11 cellular contexts compared by ENCODE assay signal in genomic region chr16:71885261-71885650, GRCh38. TPM values are rescaled to one million over a fixed set of nuclear protein-coding genes. Genes with fewer than 3 reads are reported as not detected.
DNase-seq lines count a peak whose midpoint lies in the region; ATAC-seq, FAIRE-seq and TF ChIP-seq lines count a peak whose summit lies in the region.
"Had no signal": no experiment of that assay in that cellular context is flagged by ENCODE, and none has a peak within 500 bp of the region (broad histone marks: within the 10 kb centered on the region; RNA-seq: fewer than 3 reads in every experiment).

No MANE protein-coding gene starts in this region.

- H3K36me3 Mint-ChIP-seq in activated CD8-positive, alpha-beta memory T cell treated with anti-CD3 and anti-CD28 coated beads, Interleukin-2, amount 10 ng/mL, durations not matched to agents 7 days and 5 days = peaks cover 1% of the 10 kb centered on the region
- H3K36me3 Mint-ChIP-seq in stimulated activated effector memory CD8-positive, alpha-beta T cell treated with anti-CD3 and anti-CD28 coated beads, Interleukin-12 subunit alpha, Interleukin-12 subunit beta, amount 100 ng/mL, for 72 hours = peaks cover 15% of the 10 kb centered on the region

- H3K9me2 ChIP-seq in PC-3 (replicated peaks; ENCODE audit: low read length) = no peaks in the 10 kb centered on the region

- TF ChIP-seq CTCF in PC-3 (conservative IDR thresholded peaks at IDR 0.05; ENCODE audit: low read depth, low read length) (no peak), H1 (IDR thresholded peaks at IDR 0.05; ENCODE audit: control extremely low read depth in 1 of 3, insufficient read depth in 1 of 3, low read depth in 1 of 3, low read length in 3 of 3) (no peak)

- H3K4me1 Mint-ChIP-seq in activated CD8-positive, alpha-beta memory T cell treated with anti-CD3 and anti-CD28 coated beads, Interleukin-2, amount 10 ng/mL, durations not matched to agents 7 days and 5 days = peaks cover 41% of the 10 kb centered on the region
- peaks cover 24% of the 10 kb centered on the region for H3K4me1 Mint-ChIP-seq in stimulated activated effector memory CD8-positive, alpha-beta T cell treated with anti-CD3 and anti-CD28 coated beads, Interleukin-12 subunit alpha, Interleukin-12 subunit beta, amount 100 ng/mL, for 72 hours

- TF ChIP-seq POLR2A in H1 (IDR thresholded peaks at IDR 0.05; ENCODE audit: control extremely low read depth in 1 of 2, low read depth in 2 of 2, low read length in 2 of 2) = no peak

- H3K27ac Mint-ChIP-seq in activated CD8-positive, alpha-beta memory T cell treated with anti-CD3 and anti-CD28 coated beads, Interleukin-2, amount 10 ng/mL, durations not matched to agents 7 days and 5 days = peak overlapping the region; percentile 3
- H3K27ac Mint-ChIP-seq in stimulated activated effector memory CD8-positive, alpha-beta T cell treated with anti-CD3 and anti-CD28 coated beads, Interleukin-12 subunit alpha, Interleukin-12 subunit beta, amount 100 ng/mL, for 72 hours = peak overlapping the region; percentile 97

- H3K36me3 ChIP-seq in PC-3 (ENCODE audit: low read depth, low read length) (no peaks in the 10 kb centered on the region), H1 (ENCODE audit: control insufficient read depth in 2 of 4, insufficient read depth in 4 of 4, low read length in 3 of 4) (peaks cover 0 to 10% (median 2%) of the 10 kb centered on the region in 4 experiments; a peak in 3 of 8 replicates)

- H2BK20ac ChIP-seq in H1 (ENCODE audit: low read length) = no peak overlapping the region

- H3K9me3 ChIP-seq in PC-3 (ENCODE audit: low read length) (no peaks in the 10 kb centered on the region), H1 (ENCODE audit: insufficient read depth in 2 of 2, low read depth in 1 of 2, low read length in 1 of 2) (no peaks in the 10 kb centered on the region)
- H3K9me3 ChIP-seq: heart right ventricle had no signal

- H3K79me1 ChIP-seq in H1 (ENCODE audit: low read depth, low read length) = no peaks in the 10 kb centered on the region; the same call in 1 of the 2 replicates

- H3K9me3 Mint-ChIP-seq in activated CD8-positive, alpha-beta memory T cell treated with anti-CD3 and anti-CD28 coated beads, Interleukin-2, amount 10 ng/mL, durations not matched to agents 7 days and 5 days (ENCODE audit: low read depth) = no peaks in the 10 kb centered on the region
- H3K9me3 Mint-ChIP-seq in stimulated activated effector memory CD8-positive, alpha-beta T cell treated with anti-CD3 and anti-CD28 coated beads, Interleukin-12 subunit alpha, Interleukin-12 subunit beta, amount 100 ng/mL, for 72 hours = no peaks in the 10 kb centered on the region

- no peak overlapping the region for H3K56ac ChIP-seq in H1 (replicated peaks; ENCODE audit: insufficient read length, low read depth, low read length)

- no peak overlapping the region for H3K14ac ChIP-seq in H1 (ENCODE audit: insufficient read length)

- no peak overlapping the region for H3K4ac ChIP-seq in H1 (replicated peaks; ENCODE audit: insufficient read length, low read depth, low read length)

- H3K9ac ChIP-seq in PC-3 (ENCODE audit: low read length) = no peak overlapping the region
- no peak overlapping the region for H3K9ac ChIP-seq in H1 (replicated peaks in 1 of 4; ENCODE audit: extremely low read depth in 1 of 4, low read depth in 3 of 4, low read length in 3 of 4)

- peak overlapping the region; percentile 89 for H3K4me3 Mint-ChIP-seq in activated CD8-positive, alpha-beta memory T cell treated with anti-CD3 and anti-CD28 coated beads, Interleukin-2, amount 10 ng/mL, durations not matched to agents 7 days and 5 days
- H3K4me3 Mint-ChIP-seq in stimulated activated effector memory CD8-positive, alpha-beta T cell treated with anti-CD3 and anti-CD28 coated beads, Interleukin-12 subunit alpha, Interleukin-12 subunit beta, amount 100 ng/mL, for 72 hours = peak overlapping the region; percentile 99

- H3K23me2 ChIP-seq in H1 (ENCODE audit: low read depth, low read length) = peaks cover 9% of the 10 kb centered on the region; the same call in 1 of the 2 replicates

- no peaks in the 10 kb centered on the region for H3F3A ChIP-seq in PC-3 (ENCODE audit: low read length, unreplicated experiment)

- H4K91ac ChIP-seq in H1 (replicated peaks; ENCODE audit: insufficient read length, low read length) = no peak overlapping the region

- intact Hi-C loops in PC-3 (cut with micrococcal nuclease) = loop anchor here (10.0 kb wide), 1 partner anchor 110 kb away; no protein-coding TSS in a partner anchor

- H2AFZ ChIP-seq in PC-3 (ENCODE audit: low read length) = 0 out of 2 replicates have a peak overlapping the region, but pooled peaks have one; percentile 37
- H2AFZ ChIP-seq in H1 (ENCODE audit: low read length) = 0 out of 2 replicates have a peak overlapping the region, but pooled peaks have one; percentile 64

- no peak overlapping the region for H3K18ac ChIP-seq in H1 (ENCODE audit: extremely low read depth, low read length)

- DNase-seq in activated CD8-positive, alpha-beta memory T cell treated with anti-CD3 and anti-CD28 coated beads, Interleukin-2, amount 10 ng/mL, durations not matched to agents 7 days and 5 days = no peak
- DNase-seq in activated CD8-positive, alpha-beta memory T cell treated with anti-CD3 and anti-CD28 coated beads, Interleukin-2, amount 50 U/mL, for 48 hours = no peak
- DNase-seq in PC-3 = peak; percentile 24
- DNase-seq in H1 (ENCODE audit: low read depth in 1 of 2, low spot score in 2 of 2) = no peak
- no peak for DNase-seq in stimulated activated effector memory CD8-positive, alpha-beta T cell treated with anti-CD3 and anti-CD28 coated beads, Interleukin-12 subunit alpha, Interleukin-12 subunit beta, amount 100 ng/mL, for 72 hours (ENCODE audit: low spot score in 2 of 2)
- DNase-seq in COLO829 (ENCODE audit: low spot score) = no peak
- DNase-seq in kidney glomerular epithelial cell (lab: John Stamatoyannopoulos, UW) = no peak
- DNase-seq: heart right ventricle had no signal

- H4K8ac ChIP-seq in H1 (ENCODE audit: extremely low read depth, insufficient read depth, low read length) = no peak overlapping the region

- ATAC-seq in activated CD8-positive, alpha-beta memory T cell treated with anti-CD3 and anti-CD28 coated beads, Interleukin-2, amount 10 ng/mL, durations not matched to agents 7 days and 5 days = no peak
- ATAC-seq in PC-3 (no peak), HG03159 (IDR thresholded peaks at IDR 0.05; ENCODE audit: unreplicated experiment) (no peak)
- no peak for ATAC-seq in stimulated activated effector memory CD8-positive, alpha-beta T cell treated with anti-CD3 and anti-CD28 coated beads, Interleukin-12 subunit alpha, Interleukin-12 subunit beta, amount 100 ng/mL, for 72 hours

- H2BK120ac ChIP-seq in H1 (replicated peaks; ENCODE audit: low read depth, low read length) = no peak overlapping the region

- no peak for TF ChIP-seq EP300 in H1 (IDR thresholded peaks at IDR 0.05; ENCODE audit: borderline replicate concordance in 1 of 2, low read depth in 2 of 2, low read length in 2 of 2)

- POLR2A ChIA-PET in PC-3 (lab: Charles Lee; ENCODE audit: unreplicated experiment) (interaction anchor here (0.7 kb wide), 1 partner anchor 37 kb away, joined by 4 read pairs; no protein-coding TSS in a partner anchor), H1 (lab: Charles Lee; ENCODE audit: partially characterized antibody) (interaction anchor here (1.1 to 5.4 kb wide), 2 partner anchors 11 to 26 kb away, joined by 3 to 70 read pairs; partner anchors contain the start of gene IST1)

- H3K4me3 ChIP-seq in PC-3 (ENCODE audit: low read length) = peak overlapping the region; percentile 88; the same call in 1 of the 2 replicates
- no peak overlapping the region for H3K4me3 ChIP-seq in H1 (ENCODE audit: extremely low read depth in 1 of 4, insufficient read depth in 2 of 4, low read depth in 3 of 4, low read length in 4 of 4)

- WGBS in H1 (ENCODE audit: extremely low coverage in 1 of 2, insufficient coverage in 1 of 2, insufficient read length in 1 of 2, insufficient replicate concordance in 2 of 2, low coverage in 1 of 2, low lambda C conversion rate in 2 of 2, missing lambda C conversion rate in 1 of 2), 2 experiments = 83% methylated on average over 4 of the region's 4 CpGs; no CpG with 5 or more reads in 1 of the 2 experiments

- no peak for TF ChIP-seq RAD21 in H1 (IDR thresholded peaks at IDR 0.05 in 1 of 2, conservative IDR thresholded peaks at IDR 0.05 in 1 of 2; ENCODE audit: low read depth in 2 of 2, low read length in 2 of 2)

- CTCF ChIA-PET in activated CD8-positive, alpha-beta memory T cell treated with anti-CD3 and anti-CD28 coated beads, Interleukin-2, amount 10 ng/mL, durations not matched to agents 7 days and 5 days (lab: Charles Lee) = interaction anchor here (0.5 to 7.5 kb wide), 5 partner anchors 12 to 320 kb away, joined by 3 to 92 read pairs (median 6); partner anchors contain the start of gene IST1
- CTCF ChIA-PET in PC-3 (lab: Charles Lee) = no interaction called here
- CTCF ChIA-PET in H1 (lab: Charles Lee; ENCODE audit: partially characterized antibody) = no interaction called here

- no TSS peak for BruUV-seq in PC-3 (replicated peaks; lab: Mats Ljungman, UMichigan)

- H3K4me2 ChIP-seq in PC-3 (ENCODE audit: low read length) (peak overlapping the region; percentile 98; the same call in 1 of the 2 replicates), H1 (ENCODE audit: insufficient read depth in 1 of 2, low read depth in 2 of 2, low read length in 2 of 2) (no peak overlapping the region; a peak in 1 of 4 replicates)

- H3K27me3 ChIP-seq in PC-3 (ENCODE audit: low read length) (no peaks in the 10 kb centered on the region), H1 (replicated peaks in 1 of 4; ENCODE audit: control insufficient read depth in 3 of 4, extremely low read depth in 1 of 4, insufficient read depth in 3 of 4, low read length in 3 of 4) (no peaks in the 10 kb centered on the region)
- H3K27me3 ChIP-seq: cardiac muscle cell, heart right ventricle had no signal

- H2BK15ac ChIP-seq in H1 (ENCODE audit: low read length) = no peak overlapping the region

- no peak for FAIRE-seq in H1 (lab: Jason Lieb, UNC)

- H3K4me1 ChIP-seq in PC-3 (ENCODE audit: insufficient read depth, low read length) = peaks cover 5% of the 10 kb centered on the region; the same call in 1 of the 2 replicates
- H3K4me1 ChIP-seq in H1 (replicated peaks in 1 of 4; ENCODE audit: control insufficient read depth in 3 of 4, insufficient read depth in 4 of 4, low read length in 3 of 4) = peaks cover 6 to 10% (median 7%) of the 10 kb centered on the region in 4 experiments; a peak in 6 of 7 replicates

- no peak overlapping the region for H3K27ac ChIP-seq in PC-3 (ENCODE audit: low read length)
- no peak overlapping the region for H3K27ac ChIP-seq in H1 (ENCODE audit: low read depth, low read length)
- H3K27ac ChIP-seq: HL-60 had no signal

- H3K27me3 Mint-ChIP-seq in activated CD8-positive, alpha-beta memory T cell treated with anti-CD3 and anti-CD28 coated beads, Interleukin-2, amount 10 ng/mL, durations not matched to agents 7 days and 5 days = peaks cover 10% of the 10 kb centered on the region

- no peak overlapping the region for H2BK12ac ChIP-seq in H1 (ENCODE audit: low read depth, low read length)

- no peak overlapping the region for H2BK5ac ChIP-seq in H1 (ENCODE audit: low read depth, low read length)

- no peak overlapping the region for H4K5ac ChIP-seq in H1 (ENCODE audit: insufficient read length, low read depth, low read length)

- H4K20me1 ChIP-seq in PC-3 (ENCODE audit: low read length) (no peaks in the 10 kb centered on the region), H1 (replicated peaks in 1 of 2; ENCODE audit: control insufficient read depth in 1 of 2, insufficient read depth in 2 of 2, low read length in 2 of 2) (no peaks in the 10 kb centered on the region)

- no peak overlapping the region for H3K23ac ChIP-seq in H1 (ENCODE audit: insufficient read length)

- H2AK5ac ChIP-seq in H1 (ENCODE audit: low read depth, low read length) = no peak overlapping the region

- no peaks in the 10 kb centered on the region for H3K79me2 ChIP-seq in PC-3 (ENCODE audit: low read length)
- H3K79me2 ChIP-seq in H1 (ENCODE audit: control insufficient read depth in 1 of 2, insufficient read depth in 2 of 2, low read length in 2 of 2) = no peaks in the 10 kb centered on the region

RNA-seq across cellular contexts. Expression of gene ZNF821, which starts 1.3 kb away (rescaled TPM):
- 10 to 100 TPM in 1 of 2 experiments, 1 to 10 TPM in 1; 9.0 to 10.7 TPM for total RNA-seq in activated CD8-positive, alpha-beta memory T cell treated with anti-CD3 and anti-CD28 coated beads, Interleukin-2, amount 10 ng/mL, durations not matched to agents 7 days and 5 days
- 4.7 and 5.4 TPM in 2 replicates for total RNA-seq in PC-3 (2014; rRNA removed)
- 13.6 and 14.1 TPM in 2 replicates for total RNA-seq in H1 (2021; fragmentation: NEBNext Ultra II Directional; extraction: Animal tissue kit (Norgen Biotek cat#: 25700))
- polyA plus RNA-seq in H1 (2011; rRNA removed) = 9.5 and 12.4 TPM in 2 replicates
- polyA plus RNA-seq in H1 (2011; cell fraction: cytosol; rRNA removed) = 13.4 TPM
- polyA plus RNA-seq in H1 (2011; cell fraction: nucleus; rRNA removed) = 16.8 TPM
- 9.8 to 11.9 TPM (median 10.4 TPM) in 4 replicates for polyA plus RNA-seq in H1 (2012, experiment 1 of 2)
- polyA plus RNA-seq in H1 (2012, experiment 2 of 2) = 10.7 TPM
- 6.8 TPM for polyA plus RNA-seq in H1 (2013, experiment 1 of 2)
- 6.1 TPM for polyA plus RNA-seq in H1 (2013, experiment 2 of 2)
- polyA minus RNA-seq in H1 (2011; rRNA and poly(A)+ RNA removed) = 7.1 and 8.1 TPM in 2 replicates
- 7.2 TPM for polyA minus RNA-seq in H1 (2011; cell fraction: cytosol; rRNA and poly(A)+ RNA removed)
- polyA minus RNA-seq in H1 (2011; cell fraction: nucleus; rRNA and poly(A)+ RNA removed) = 11.2 TPM

RNA-seq across cellular contexts. Expression of gene IST1, which starts 10.1 kb away (rescaled TPM):
- total RNA-seq in activated CD8-positive, alpha-beta memory T cell treated with anti-CD3 and anti-CD28 coated beads, Interleukin-2, amount 10 ng/mL, durations not matched to agents 7 days and 5 days = 100 to 1,000 TPM; 206 to 209 TPM
- 75.2 and 86.4 TPM in 2 replicates for total RNA-seq in PC-3 (2014; rRNA removed)
- 245 and 248 TPM in 2 replicates for total RNA-seq in H1 (2021; fragmentation: NEBNext Ultra II Directional; extraction: Animal tissue kit (Norgen Biotek cat#: 25700))
- polyA plus RNA-seq in H1 (2011; rRNA removed) = 163 and 190 TPM in 2 replicates
- 258 TPM for polyA plus RNA-seq in H1 (2011; cell fraction: cytosol; rRNA removed)
- 226 TPM for polyA plus RNA-seq in H1 (2011; cell fraction: nucleus; rRNA removed)
- polyA plus RNA-seq in H1 (2012, experiment 1 of 2) = 182 to 203 TPM (median 189 TPM) in 4 replicates
- 79.0 TPM for polyA plus RNA-seq in H1 (2012, experiment 2 of 2)
- 103 TPM for polyA plus RNA-seq in H1 (2013, experiment 1 of 2)
- 101 TPM for polyA plus RNA-seq in H1 (2013, experiment 2 of 2)
- 311 and 412 TPM in 2 replicates for polyA minus RNA-seq in H1 (2011; rRNA and poly(A)+ RNA removed)
- 98.5 TPM for polyA minus RNA-seq in H1 (2011; cell fraction: cytosol; rRNA and poly(A)+ RNA removed)
- polyA minus RNA-seq in H1 (2011; cell fraction: nucleus; rRNA and poly(A)+ RNA removed) = 127 TPM

RNA-seq across cellular contexts. Expression of gene ATXN1L, which starts 39.5 kb away (rescaled TPM):
- total RNA-seq in activated CD8-positive, alpha-beta memory T cell treated with anti-CD3 and anti-CD28 coated beads, Interleukin-2, amount 10 ng/mL, durations not matched to agents 7 days and 5 days = 10 to 100 TPM; 23.7 to 24.1 TPM
- 8.5 and 9.2 TPM in 2 replicates for total RNA-seq in PC-3 (2014; rRNA removed)
- 20.8 and 23.8 TPM in 2 replicates for total RNA-seq in H1 (2021; fragmentation: NEBNext Ultra II Directional; extraction: Animal tissue kit (Norgen Biotek cat#: 25700))
- polyA plus RNA-seq in H1 (2011; rRNA removed) = 12.1 and 14.7 TPM in 2 replicates
- polyA plus RNA-seq in H1 (2011; cell fraction: cytosol; rRNA removed) = 12.5 TPM
- polyA plus RNA-seq in H1 (2011; cell fraction: nucleus; rRNA removed) = 16.2 TPM
- polyA plus RNA-seq in H1 (2012, experiment 1 of 2) = 13.2 to 17.9 TPM (median 15.1 TPM) in 4 replicates
- 6.2 TPM for polyA plus RNA-seq in H1 (2012, experiment 2 of 2)
- polyA plus RNA-seq in H1 (2013, experiment 1 of 2) = 10.0 TPM
- 9.9 TPM for polyA plus RNA-seq in H1 (2013, experiment 2 of 2)
- polyA minus RNA-seq in H1 (2011; rRNA and poly(A)+ RNA removed) = 24.8 and 25.3 TPM in 2 replicates
- polyA minus RNA-seq in H1 (2011; cell fraction: cytosol; rRNA and poly(A)+ RNA removed) = 10.6 TPM
- polyA minus RNA-seq in H1 (2011; cell fraction: nucleus; rRNA and poly(A)+ RNA removed) = 16.9 TPM
